Comparison of ENCODE assay signal across 1 cellular context in genomic region chrX:8755116-8755515, GRCh38.
TF ChIP-seq lines count a peak whose summit lies in the region.

No MANE protein-coding gene starts in this region.

TF ChIP-seq in HepG2, 621 proteins besides CTCF, POLR2A, EP300 and RAD21:
- no peak for TF ChIP-seq ZNF512 (CRISPR knock-in tag; IDR thresholded peaks at IDR 0.05)
- TF ChIP-seq GABPA (IDR thresholded peaks at IDR 0.05; ENCODE audit: low read depth, low read length), result peak; percentile 25; the same call in 1 of the 2 replicates
- peak; percentile 76 for TF ChIP-seq GABPA (CRISPR knock-in tag; IDR thresholded peaks at IDR 0.05; ENCODE audit: low read depth)
